ENCODE assay signal across 9 cellular contexts in genomic region chr17:40290629-40291296, GRCh38. TPM values are rescaled to one million over a fixed set of nuclear protein-coding genes. Genes with fewer than 3 reads are reported as not detected.
DNase-seq lines count a peak whose midpoint lies in the region; ATAC-seq and TF ChIP-seq lines count a peak whose summit lies in the region.
"Had no signal": no experiment of that assay in that cellular context is flagged by ENCODE, and none has a peak within 500 bp of the region (broad histone marks: within the 10 kb centered on the region; RNA-seq: fewer than 3 reads in every experiment).

No MANE protein-coding gene starts in this region.

- H3K27ac ChIP-seq in KMS-11 (no peak overlapping the region; the same call in 1 of the 2 replicates), SK-N-SH (ENCODE audit: low read depth in 2 of 2, low read length in 1 of 2) (peak overlapping the region; percentile 9 to 16; a peak in 2 of 4 replicates), neural progenitor cell (no peak overlapping the region)

- H3K9ac ChIP-seq in KMS-11 (no peak overlapping the region; the same call in 1 of the 2 replicates), SK-N-SH (no peak overlapping the region), neural progenitor cell (no peak overlapping the region)

- TF ChIP-seq CTCF in KMS-11 (conservative IDR thresholded peaks at IDR 0.05; ENCODE audit: low read depth, low read length) (peak; percentile 67), SK-N-SH (IDR thresholded peaks at IDR 0.05) (peak; percentile 79), endothelial cell (IDR thresholded peaks at IDR 0.05; ENCODE audit: unreplicated experiment) (peak; percentile 31), neural progenitor cell (IDR thresholded peaks at IDR 0.05) (peak; percentile 58)

- no peaks in the 10 kb centered on the region for H3K9me3 ChIP-seq in SK-N-SH
- no peaks in the 10 kb centered on the region for H3K9me3 ChIP-seq in neural progenitor cell (ENCODE audit: low read depth)

- no peak for TF ChIP-seq EP300 in SK-N-SH (IDR thresholded peaks at IDR 0.05; ENCODE audit: borderline replicate concordance in 1 of 2, low read depth in 1 of 2, low read length in 1 of 2)

- POLR2A ChIA-PET in SK-N-SH (lab: Yijun Ruan, JAX): no interaction called here

- H3K4me1 Mint-ChIP-seq in endothelial cell (ENCODE audit: unreplicated experiment): peaks cover 10% of the 10 kb centered on the region
- H3K4me1 Mint-ChIP-seq in neural progenitor cell: peaks cover 33% of the 10 kb centered on the region

- H3K4me3 Mint-ChIP-seq in endothelial cell (ENCODE audit: unreplicated experiment): no peak overlapping the region
- H3K4me3 Mint-ChIP-seq in neural progenitor cell: no peak overlapping the region

- H3K36me3 Mint-ChIP-seq in endothelial cell (ENCODE audit: low read depth, unreplicated experiment): peaks cover 3% of the 10 kb centered on the region
- peaks cover 15% of the 10 kb centered on the region for H3K36me3 Mint-ChIP-seq in neural progenitor cell

- peaks cover 11% of the 10 kb centered on the region for H3F3A ChIP-seq in SK-N-SH (replicated peaks; ENCODE audit: insufficient read depth)
- H3F3A ChIP-seq in neural progenitor cell (ENCODE audit: low read depth): peaks cover 53% of the 10 kb centered on the region

- no peak overlapping the region for H3K27ac Mint-ChIP-seq in endothelial cell (ENCODE audit: unreplicated experiment)
- H3K27ac Mint-ChIP-seq in neural progenitor cell: no peak overlapping the region

- H3K27me3 Mint-ChIP-seq in endothelial cell (ENCODE audit: unreplicated experiment) (peaks cover 7% of the 10 kb centered on the region), neural progenitor cell (ENCODE audit: insufficient read depth, low read depth) (peaks cover 5% of the 10 kb centered on the region)
- H3K27me3 Mint-ChIP-seq: central memory CD8-positive, alpha-beta T cell had no signal

- peak; percentile 40 for DNase-seq in NCI-H345 (lab: John Stamatoyannopoulos, UW)
- DNase-seq in NCI-H345 treated with DMSO at 0.1 percent for 48 hours (lab: John Stamatoyannopoulos, UW; ENCODE audit: unreplicated experiment): no peak
- peak; percentile 45 for DNase-seq in SK-N-SH
- peak; percentile 48 for DNase-seq in endothelial cell (ENCODE audit: low spot score)
- DNase-seq in neural progenitor cell (ENCODE audit: low spot score): peak; percentile 70
- no peak for DNase-seq in effector CD4-positive, alpha-beta T cell

- H3K9me2 ChIP-seq in SK-N-SH: no peaks in the 10 kb centered on the region

- peak; percentile 86 for TF ChIP-seq RAD21 in SK-N-SH (IDR thresholded peaks at IDR 0.05; ENCODE audit: low read length)

- H3K9me3 Mint-ChIP-seq in endothelial cell (ENCODE audit: unreplicated experiment): no peaks in the 10 kb centered on the region
- H3K9me3 Mint-ChIP-seq in neural progenitor cell: no peaks in the 10 kb centered on the region
- H3K9me3 Mint-ChIP-seq: central memory CD8-positive, alpha-beta T cell had no signal

- H3K4me2 ChIP-seq in KMS-11: peak overlapping the region; percentile 8; the same call in 1 of the 2 replicates
- no peak overlapping the region for H3K4me2 ChIP-seq in SK-N-SH
- H3K4me2 ChIP-seq in neural progenitor cell: peak overlapping the region; percentile 20

- CTCF ChIA-PET in SK-N-SH (lab: Yijun Ruan, JAX): interaction anchor here (0.5 to 36.0 kb wide), 29 partner anchors 9 to 275 kb away, joined by 3 to 1706 read pairs (median 4); partner anchors contain the start of genes CSF3, GJD3 and WIPF2

- H2AFZ ChIP-seq in KMS-11 (ENCODE audit: low read depth): no peak overlapping the region
- H2AFZ ChIP-seq in SK-N-SH (ENCODE audit: low read depth): no peak overlapping the region
- no peak overlapping the region for H2AFZ ChIP-seq in neural progenitor cell (replicated peaks)

- H3K4me1 ChIP-seq in KMS-11 (ENCODE audit: low read depth, poor library complexity, severe bottlenecking) (peaks cover 32% of the 10 kb centered on the region), SK-N-SH (ENCODE audit: control insufficient read depth in 1 of 2, insufficient read depth in 2 of 2, low read depth in 1 of 2, low read length in 1 of 2) (peaks cover 0 to 7% of the 10 kb centered on the region in 2 experiments; a peak in 2 of 4 replicates), neural progenitor cell (peaks cover 13% of the 10 kb centered on the region)

- H3K36me3 ChIP-seq in KMS-11 (ENCODE audit: insufficient read depth) (peaks cover 5% of the 10 kb centered on the region; the same call in 1 of the 2 replicates), SK-N-SH (replicated peaks in 1 of 2; ENCODE audit: control insufficient read depth in 1 of 2, insufficient read depth in 2 of 2, low read length in 1 of 2) (peaks cover 27 to 29% of the 10 kb centered on the region in 2 experiments), neural progenitor cell (peaks cover 16% of the 10 kb centered on the region)

- H4K20me1 ChIP-seq in KMS-11 (ENCODE audit: insufficient read depth) (0 out of 2 replicates have a peak, but pooled peaks cover 3% of the 10 kb centered on the region), SK-N-SH (ENCODE audit: insufficient read depth) (no peaks in the 10 kb centered on the region), neural progenitor cell (ENCODE audit: low read depth) (peaks cover 23% of the 10 kb centered on the region)

- H3K4me3 ChIP-seq in KMS-11 (IDR thresholded peaks at IDR 0.05; ENCODE audit: insufficient read depth, low read depth, low read length) (no peak overlapping the region), SK-N-SH (ENCODE audit: low read depth in 2 of 2, low read length in 1 of 2) (no peak overlapping the region), neural progenitor cell (no peak overlapping the region)

- no peaks in the 10 kb centered on the region for H3K27me3 ChIP-seq in KMS-11 (ENCODE audit: insufficient read depth, low read depth)
- no peaks in the 10 kb centered on the region for H3K27me3 ChIP-seq in SK-N-SH (ENCODE audit: insufficient read depth)
- H3K27me3 ChIP-seq in neural progenitor cell: no peaks in the 10 kb centered on the region

- 54% methylated on average over 4 of the region's 4 CpGs for WGBS in SK-N-SH (ENCODE audit: low lambda C conversion rate)

- H3K79me2 ChIP-seq in KMS-11 (ENCODE audit: insufficient read depth, low read depth) (peaks cover 45% of the 10 kb centered on the region), SK-N-SH (ENCODE audit: insufficient read depth) (peaks cover 30% of the 10 kb centered on the region), neural progenitor cell (ENCODE audit: low read depth) (peaks cover 44% of the 10 kb centered on the region)

- ATAC-seq in GM21529 (IDR thresholded peaks at IDR 0.05; ENCODE audit: unreplicated experiment): no peak

TF ChIP-seq in SK-N-SH, 30 proteins besides CTCF, POLR2A, EP300 and RAD21:
- TF ChIP-seq YY1 (IDR thresholded peaks at IDR 0.05; ENCODE audit: low read depth) (no peak), NFIC (IDR thresholded peaks at IDR 0.05; ENCODE audit: borderline replicate concordance) (no peak), RCOR1 (IDR thresholded peaks at IDR 0.05; ENCODE audit: low read length) (no peak), FOXM1 (IDR thresholded peaks at IDR 0.05; ENCODE audit: low read depth) (no peak), SMC3 (IDR thresholded peaks at IDR 0.05; ENCODE audit: low read depth, low read length) (peak; percentile 85), FOSL2 (IDR thresholded peaks at IDR 0.05; ENCODE audit: borderline replicate concordance, low read depth) (0 out of 2 replicates have a peak, but pooled peaks have one; percentile 4)
TF ChIP-seq in SK-N-SH: peak in this region for 2.

RNA-seq across cellular contexts. Expression of gene CDC6, which starts 3.1 kb away (rescaled TPM):
- 12.7 and 12.8 TPM in 2 replicates for polyA plus RNA-seq in SK-N-SH (2012; rRNA removed)
- polyA plus RNA-seq in SK-N-SH (2012; cell fraction: cytosol; rRNA removed): 15.2 and 16.8 TPM in 2 replicates
- 8.3 and 11.7 TPM in 2 replicates for polyA plus RNA-seq in SK-N-SH (2012; cell fraction: nucleus; rRNA removed)
- total RNA-seq in endothelial cell (ENCODE audit: unreplicated experiment) (18.2 TPM), neural progenitor cell (ENCODE audit: low replicate concordance) (54.6 and 65.3 TPM in 2 replicates)

RNA-seq across cellular contexts. Expression of gene RARA, which starts 18.2 kb away (rescaled TPM):
- 8.9 and 13.3 TPM in 2 replicates for polyA plus RNA-seq in SK-N-SH (2012; rRNA removed)
- polyA plus RNA-seq in SK-N-SH (2012; cell fraction: cytosol; rRNA removed): 6.9 and 9.6 TPM in 2 replicates
- 13.2 and 15.0 TPM in 2 replicates for polyA plus RNA-seq in SK-N-SH (2012; cell fraction: nucleus; rRNA removed)
- total RNA-seq in endothelial cell (ENCODE audit: unreplicated experiment): 42.8 TPM
- total RNA-seq in neural progenitor cell (ENCODE audit: low replicate concordance): 9.0 and 9.4 TPM in 2 replicates

Comparison
In these comparisons a context has a peak if more than half of its experiments do, and no peak if none do; other contexts are left out.
1. DNase-seq: peak in NCI-H345 (single experiment), SK-N-SH (single experiment), endothelial cell (single experiment) and neural progenitor cell (single experiment); none in NCI-H345 treated with DMSO at 0.1 percent for 48 hours (single experiment) and effector CD4-positive, alpha-beta T cell (single experiment).
2. H3K27ac ChIP-seq: peak in SK-N-SH (2 of 2); none in KMS-11 (single experiment) and neural progenitor cell (single experiment).
3. Peak in every context shown above with its lines, with median percentiles within 50 percentile points of each other: CTCF ChIP-seq.